8 cellular contexts compared by ENCODE assay signal in the genomic region with DNA sequence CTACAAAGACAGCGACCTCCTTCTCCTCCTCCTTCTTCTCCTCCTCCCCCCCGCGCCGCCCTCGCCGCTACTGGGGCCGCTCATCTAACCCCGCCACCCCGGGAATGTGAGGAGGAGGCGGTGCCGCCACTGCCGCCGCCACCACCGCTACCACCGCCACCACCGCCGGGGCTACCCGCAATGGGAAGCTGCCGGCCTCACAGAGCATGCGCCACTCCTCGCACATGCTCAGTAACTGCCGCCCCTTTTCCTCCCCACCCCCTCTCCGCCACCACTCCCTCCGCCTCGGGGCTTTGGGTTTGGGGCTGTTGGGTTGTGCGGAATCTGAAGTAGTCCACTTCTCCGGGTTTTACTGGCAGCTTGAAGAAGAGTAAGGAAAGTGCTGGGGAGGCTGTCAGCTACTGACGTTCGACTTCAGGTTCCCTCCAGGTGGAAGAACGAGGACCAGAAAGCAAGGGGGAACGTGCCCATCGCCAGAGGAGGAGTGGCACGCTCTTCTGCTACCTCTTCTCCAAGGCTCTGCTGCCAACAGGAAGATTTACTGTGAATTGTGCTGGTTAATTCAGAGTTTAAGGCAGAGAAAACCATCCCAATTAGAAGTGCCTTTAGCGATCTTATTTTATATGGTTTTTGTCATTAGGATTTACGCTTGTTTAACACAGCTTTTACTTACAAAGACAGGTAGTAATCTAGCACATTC. TPM values are rescaled to one million over a fixed set of nuclear protein-coding genes. Genes with fewer than 3 reads are reported as not detected.
DNase-seq lines count a peak whose midpoint lies in the region; ATAC-seq and TF ChIP-seq lines count a peak whose summit lies in the region.

A gene with protein sequence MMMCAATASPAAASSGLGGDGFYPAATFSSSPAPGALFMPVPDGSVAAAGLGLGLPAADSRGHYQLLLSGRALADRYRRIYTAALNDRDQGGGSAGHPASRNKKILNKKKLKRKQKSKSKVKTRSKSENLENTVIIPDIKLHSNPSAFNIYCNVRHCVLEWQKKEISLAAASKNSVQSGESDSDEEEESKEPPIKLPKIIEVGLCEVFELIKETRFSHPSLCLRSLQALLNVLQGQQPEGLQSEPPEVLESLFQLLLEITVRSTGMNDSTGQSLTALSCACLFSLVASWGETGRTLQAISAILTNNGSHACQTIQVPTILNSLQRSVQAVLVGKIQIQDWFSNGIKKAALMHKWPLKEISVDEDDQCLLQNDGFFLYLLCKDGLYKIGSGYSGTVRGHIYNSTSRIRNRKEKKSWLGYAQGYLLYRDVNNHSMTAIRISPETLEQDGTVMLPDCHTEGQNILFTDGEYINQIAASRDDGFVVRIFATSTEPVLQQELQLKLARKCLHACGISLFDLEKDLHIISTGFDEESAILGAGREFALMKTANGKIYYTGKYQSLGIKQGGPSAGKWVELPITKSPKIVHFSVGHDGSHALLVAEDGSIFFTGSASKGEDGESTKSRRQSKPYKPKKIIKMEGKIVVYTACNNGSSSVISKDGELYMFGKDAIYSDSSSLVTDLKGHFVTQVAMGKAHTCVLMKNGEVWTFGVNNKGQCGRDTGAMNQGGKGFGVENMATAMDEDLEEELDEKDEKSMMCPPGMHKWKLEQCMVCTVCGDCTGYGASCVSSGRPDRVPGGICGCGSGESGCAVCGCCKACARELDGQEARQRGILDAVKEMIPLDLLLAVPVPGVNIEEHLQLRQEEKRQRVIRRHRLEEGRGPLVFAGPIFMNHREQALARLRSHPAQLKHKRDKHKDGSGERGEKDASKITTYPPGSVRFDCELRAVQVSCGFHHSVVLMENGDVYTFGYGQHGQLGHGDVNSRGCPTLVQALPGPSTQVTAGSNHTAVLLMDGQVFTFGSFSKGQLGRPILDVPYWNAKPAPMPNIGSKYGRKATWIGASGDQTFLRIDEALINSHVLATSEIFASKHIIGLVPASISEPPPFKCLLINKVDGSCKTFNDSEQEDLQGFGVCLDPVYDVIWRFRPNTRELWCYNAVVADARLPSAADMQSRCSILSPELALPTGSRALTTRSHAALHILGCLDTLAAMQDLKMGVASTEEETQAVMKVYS (N-terminal part only) (minus strand): TSS at position 190 of the 700 bp plus-strand sequence. CDS start 319 bp downstream, outside the sequence.

- peak; percentile 97 for ATAC-seq in gastroesophageal sphincter

- H3K4me1 ChIP-seq in gastroesophageal sphincter, result peaks cover 2 to 61% (median 3%) of the 10 kb centered on the region in 3 donors
- H3K4me1 ChIP-seq in neutrophil (ENCODE audit: control insufficient read depth in 1 of 2, insufficient read depth in 1 of 2, low read depth in 1 of 2, low read length in 1 of 2), result peaks cover 59 to 61% of the 10 kb centered on the region in 2 experiments

- H3K9me3 Mint-ChIP-seq in HFFc6, result no peaks in the 10 kb centered on the region
- no peaks in the 10 kb centered on the region for H3K9me3 Mint-ChIP-seq in activated naive CD4-positive, alpha-beta T cell treated with anti-CD3 and anti-CD28 coated beads, Interleukin-2, amount 10 ng/mL, durations not matched to agents 7 days and 5 days

- H3K27ac Mint-ChIP-seq in HFFc6, result peak within 1 kb of the TSS; percentile 79
- peak within 1 kb of the TSS; percentile 99 for H3K27ac Mint-ChIP-seq in activated naive CD4-positive, alpha-beta T cell treated with anti-CD3 and anti-CD28 coated beads, Interleukin-2, amount 10 ng/mL, durations not matched to agents 7 days and 5 days

- TF ChIP-seq POLR2A in NB4 (IDR thresholded peaks at IDR 0.05; ENCODE audit: extremely low read depth, insufficient read length), result peak; percentile 97
- peak; percentile 92 to 94 for TF ChIP-seq POLR2A in gastroesophageal sphincter (IDR thresholded peaks at IDR 0.05)

- H3K36me3 ChIP-seq in SK-N-MC (ENCODE audit: insufficient read depth, low read length), result no peaks in the 10 kb centered on the region
- no peaks in the 10 kb centered on the region for H3K36me3 ChIP-seq in gastroesophageal sphincter
- no peaks in the 10 kb centered on the region for H3K36me3 ChIP-seq in neutrophil

- H3K4me3 ChIP-seq in NB4 (ENCODE audit: low read depth, low read length), result peak within 1 kb of the TSS; percentile 86
- peak within 1 kb of the TSS; percentile 85 for H3K4me3 ChIP-seq in SK-N-MC
- peak within 1 kb of the TSS; percentile 80 to 92 for H3K4me3 ChIP-seq in gastroesophageal sphincter
- H3K4me3 ChIP-seq in neutrophil (ENCODE audit: low read depth in 1 of 2, low read length in 1 of 2), result peak within 1 kb of the TSS; percentile 79 to 85

- H3K27ac ChIP-seq in SK-N-MC, result no peak within 1 kb of the TSS
- H3K27ac ChIP-seq in gastroesophageal sphincter, result peak within 1 kb of the TSS; percentile 71 to 94 (median 92)
- H3K27ac ChIP-seq in neutrophil, result peak within 1 kb of the TSS; percentile 92

- no peaks in the 10 kb centered on the region for H3K9me3 ChIP-seq in SK-N-MC (ENCODE audit: low read depth, low read length)
- no peaks in the 10 kb centered on the region for H3K9me3 ChIP-seq in gastroesophageal sphincter
- no peaks in the 10 kb centered on the region for H3K9me3 ChIP-seq in neutrophil

- 0 to 4% methylated on average over 7 to 8 of the region's 35 CpGs for WGBS in gastroesophageal sphincter (ENCODE audit: low coverage in 1 of 2), 2 donors

- 0 out of 2 replicates have a peak, but pooled peaks cover 5% of the 10 kb centered on the region for H3K36me3 Mint-ChIP-seq in HFFc6 (ENCODE audit: low read depth)
- peaks cover 21% of the 10 kb centered on the region for H3K36me3 Mint-ChIP-seq in activated naive CD4-positive, alpha-beta T cell treated with anti-CD3 and anti-CD28 coated beads, Interleukin-2, amount 10 ng/mL, durations not matched to agents 7 days and 5 days

- peak within 1 kb of the TSS; percentile 80 for H3K9ac ChIP-seq in SK-N-MC (ENCODE audit: insufficient read length)

- H3K27me3 Mint-ChIP-seq in HFFc6 (ENCODE audit: insufficient read depth), result no peaks in the 10 kb centered on the region
- peaks cover 5% of the 10 kb centered on the region for H3K27me3 Mint-ChIP-seq in activated naive CD4-positive, alpha-beta T cell treated with anti-CD3 and anti-CD28 coated beads, Interleukin-2, amount 10 ng/mL, durations not matched to agents 7 days and 5 days

- no peak for TF ChIP-seq EP300 in gastroesophageal sphincter (IDR thresholded peaks at IDR 0.05)

- H3K4me1 Mint-ChIP-seq in HFFc6 (ENCODE audit: low read depth), result peaks cover 61% of the 10 kb centered on the region
- H3K4me1 Mint-ChIP-seq in activated naive CD4-positive, alpha-beta T cell treated with anti-CD3 and anti-CD28 coated beads, Interleukin-2, amount 10 ng/mL, durations not matched to agents 7 days and 5 days, result peaks cover 69% of the 10 kb centered on the region

- DNase-seq in GM03348 (ENCODE audit: low spot score), result peak; percentile 98
- peak; percentile 97 for DNase-seq in HFFc6
- DNase-seq in NB4 (ENCODE audit: low read depth), result peak; percentile 100
- DNase-seq in SK-N-MC (ENCODE audit: low read depth, low spot score), result peak; percentile 97
- peak; percentile 98 for DNase-seq in activated naive CD4-positive, alpha-beta T cell treated with anti-CD3 and anti-CD28 coated beads, Interleukin-2, amount 10 ng/mL, durations not matched to agents 7 days and 5 days
- DNase-seq in superior temporal gyrus (ENCODE audit: extremely low spot score), result peak; percentile 98

- H3K4me3 Mint-ChIP-seq in HFFc6, result peak within 1 kb of the TSS; percentile 95
- H3K4me3 Mint-ChIP-seq in activated naive CD4-positive, alpha-beta T cell treated with anti-CD3 and anti-CD28 coated beads, Interleukin-2, amount 10 ng/mL, durations not matched to agents 7 days and 5 days, result peak within 1 kb of the TSS; percentile 96

- TF ChIP-seq CTCF in HFFc6 (IDR thresholded peaks at IDR 0.05), result no peak
- no peak for TF ChIP-seq CTCF in NB4 (IDR thresholded peaks at IDR 0.05; ENCODE audit: low read depth, low read length)
- no peak for TF ChIP-seq CTCF in gastroesophageal sphincter (IDR thresholded peaks at IDR 0.05)
- peak; percentile 30 for TF ChIP-seq CTCF in neutrophil (IDR thresholded peaks at IDR 0.05)

- CTCF ChIA-PET in activated naive CD4-positive, alpha-beta T cell treated with anti-CD3 and anti-CD28 coated beads, Interleukin-2, amount 10 ng/mL, durations not matched to agents 7 days and 5 days (lab: Charles Lee), result interaction anchor here (0.7 to 1.0 kb wide), 3 partner anchors 54 to 239 kb away, joined by 3 to 4 read pairs (median 3); no protein-coding TSS in a partner anchor

- no peaks in the 10 kb centered on the region for H3K27me3 ChIP-seq in gastroesophageal sphincter
- no peaks in the 10 kb centered on the region for H3K27me3 ChIP-seq in neutrophil

RNA-seq across cellular contexts. Expression of the gene that starts here (rescaled TPM):
- 10 to 100 TPM; 52.7 to 66.3 (median 54.9) TPM for total RNA-seq in HFFc6 (2021; fragmentation: NEBNext Ultra II Directional; extraction: Animal tissue kit (Norgen Biotek cat#: 25700))
- 100 to 1,000 TPM; 116 to 148 (median 119) TPM for total RNA-seq in gastroesophageal sphincter
